In the genomic region with DNA sequence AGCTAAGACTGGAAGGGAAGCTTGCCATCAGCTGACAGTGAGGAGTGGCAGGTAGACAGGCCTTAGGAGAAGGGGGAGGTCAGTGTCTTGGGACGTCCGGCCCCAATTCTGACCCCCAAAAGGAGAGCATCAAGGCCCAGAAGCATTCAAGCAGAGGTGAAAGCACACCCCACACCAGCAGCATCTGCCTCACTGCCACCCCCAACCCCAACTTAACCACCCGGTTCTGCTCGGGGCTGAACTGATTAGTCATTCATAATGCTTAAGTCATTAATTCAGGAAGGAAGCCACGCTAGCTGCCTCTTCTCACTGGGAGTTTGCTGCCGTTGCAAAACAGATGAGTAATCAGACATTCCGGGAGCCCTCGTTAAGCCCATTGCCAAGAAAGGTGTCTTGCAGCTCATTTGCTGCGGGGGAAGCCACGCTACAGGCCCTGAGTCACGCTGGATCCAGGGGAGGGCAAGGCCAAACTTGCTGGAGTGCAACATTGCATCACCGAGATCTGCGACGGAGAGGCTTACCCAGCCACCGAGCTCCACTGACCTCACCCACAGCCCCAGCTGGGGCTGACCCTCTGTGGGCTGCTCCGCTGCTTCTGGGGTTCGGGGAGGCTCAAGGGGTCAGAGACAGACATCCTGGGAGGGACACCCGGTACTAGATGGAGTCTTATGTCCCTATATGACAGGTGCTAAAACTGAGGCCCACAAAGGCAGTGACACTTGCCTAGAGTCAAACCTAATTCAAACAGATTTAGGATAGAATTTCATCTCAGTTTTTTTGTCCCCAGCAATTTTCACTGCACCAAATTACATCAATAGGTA, we compare ENCODE assay signal across 1 cellular context.
TF ChIP-seq lines count a peak whose summit lies in the region.

No MANE protein-coding gene starts in this region.

TF ChIP-seq in HCT116, 20 proteins besides CTCF, POLR2A, EP300 and RAD21 (continued from another document):
- TF ChIP-seq, protein P1, sequence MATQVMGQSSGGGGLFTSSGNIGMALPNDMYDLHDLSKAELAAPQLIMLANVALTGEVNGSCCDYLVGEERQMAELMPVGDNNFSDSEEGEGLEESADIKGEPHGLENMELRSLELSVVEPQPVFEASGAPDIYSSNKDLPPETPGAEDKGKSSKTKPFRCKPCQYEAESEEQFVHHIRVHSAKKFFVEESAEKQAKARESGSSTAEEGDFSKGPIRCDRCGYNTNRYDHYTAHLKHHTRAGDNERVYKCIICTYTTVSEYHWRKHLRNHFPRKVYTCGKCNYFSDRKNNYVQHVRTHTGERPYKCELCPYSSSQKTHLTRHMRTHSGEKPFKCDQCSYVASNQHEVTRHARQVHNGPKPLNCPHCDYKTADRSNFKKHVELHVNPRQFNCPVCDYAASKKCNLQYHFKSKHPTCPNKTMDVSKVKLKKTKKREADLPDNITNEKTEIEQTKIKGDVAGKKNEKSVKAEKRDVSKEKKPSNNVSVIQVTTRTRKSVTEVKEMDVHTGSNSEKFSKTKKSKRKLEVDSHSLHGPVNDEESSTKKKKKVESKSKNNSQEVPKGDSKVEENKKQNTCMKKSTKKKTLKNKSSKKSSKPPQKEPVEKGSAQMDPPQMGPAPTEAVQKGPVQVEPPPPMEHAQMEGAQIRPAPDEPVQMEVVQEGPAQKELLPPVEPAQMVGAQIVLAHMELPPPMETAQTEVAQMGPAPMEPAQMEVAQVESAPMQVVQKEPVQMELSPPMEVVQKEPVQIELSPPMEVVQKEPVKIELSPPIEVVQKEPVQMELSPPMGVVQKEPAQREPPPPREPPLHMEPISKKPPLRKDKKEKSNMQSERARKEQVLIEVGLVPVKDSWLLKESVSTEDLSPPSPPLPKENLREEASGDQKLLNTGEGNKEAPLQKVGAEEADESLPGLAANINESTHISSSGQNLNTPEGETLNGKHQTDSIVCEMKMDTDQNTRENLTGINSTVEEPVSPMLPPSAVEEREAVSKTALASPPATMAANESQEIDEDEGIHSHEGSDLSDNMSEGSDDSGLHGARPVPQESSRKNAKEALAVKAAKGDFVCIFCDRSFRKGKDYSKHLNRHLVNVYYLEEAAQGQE (IDR thresholded peaks at IDR 0.05; ENCODE audit: low read depth) = no peak
- peak; percentile 25; the same call in 1 of the 2 replicates for TF ChIP-seq ZFX (IDR thresholded peaks at IDR 0.05)
- TF ChIP-seq SP1 (IDR thresholded peaks at IDR 0.05; ENCODE audit: low read depth) = peak; percentile 97
- peak; percentile 97 for TF ChIP-seq SRF (IDR thresholded peaks at IDR 0.05; ENCODE audit: low read depth)
- TF ChIP-seq EZH2 (IDR thresholded peaks at IDR 0.05) = no peak
- peak; percentile 96 for TF ChIP-seq FOSL1 (IDR thresholded peaks at IDR 0.05; ENCODE audit: low read depth)
- peak; percentile 96 for TF ChIP-seq JUND (IDR thresholded peaks at IDR 0.05)
- TF ChIP-seq, protein P2, sequence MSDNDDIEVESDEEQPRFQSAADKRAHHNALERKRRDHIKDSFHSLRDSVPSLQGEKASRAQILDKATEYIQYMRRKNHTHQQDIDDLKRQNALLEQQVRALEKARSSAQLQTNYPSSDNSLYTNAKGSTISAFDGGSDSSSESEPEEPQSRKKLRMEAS (IDR thresholded peaks at IDR 0.05) = peak; percentile 97
